Comparison of ENCODE assay signal across 8 cellular contexts in the genomic region with DNA sequence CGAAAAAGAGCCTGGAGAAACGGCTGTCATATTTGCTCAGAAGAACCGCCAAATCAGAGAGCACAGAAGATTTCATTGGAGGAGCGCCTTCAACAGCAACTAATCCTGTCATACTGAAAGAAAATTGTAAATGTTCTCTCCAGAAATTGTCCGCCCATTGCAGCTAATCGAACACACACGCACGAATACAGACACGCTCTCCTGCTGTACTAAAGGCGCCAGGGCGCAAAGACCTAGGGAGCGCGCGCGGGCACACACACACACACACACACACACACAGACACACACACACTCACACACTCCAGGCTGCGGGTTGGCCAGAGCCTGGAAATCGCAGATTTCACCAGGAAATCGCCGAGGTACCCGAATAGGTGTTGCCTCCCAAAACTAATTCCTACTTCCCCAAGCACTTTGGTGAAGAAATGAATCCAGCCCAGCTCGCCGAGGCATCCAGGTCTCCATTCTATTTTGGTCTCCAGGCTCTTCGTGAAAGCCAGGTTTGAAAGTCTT. TPM values are rescaled to one million over a fixed set of nuclear protein-coding genes. Genes with fewer than 3 reads are reported as not detected.
DNase-seq lines count a peak whose midpoint lies in the region; ATAC-seq and TF ChIP-seq lines count a peak whose summit lies in the region.

A gene (plus strand): TSS at position 157 of the 510 bp plus-strand sequence. CDS start 146,214 bp downstream, outside the sequence.

- ATAC-seq in GM19351 (IDR thresholded peaks at IDR 0.05; ENCODE audit: unreplicated experiment): no peak

- peak; percentile 29 for DNase-seq in AG09309 (ENCODE audit: low read depth)
- peak; percentile 15 for DNase-seq in NCI-H2029 (lab: John Stamatoyannopoulos, UW)
- DNase-seq in endothelial cell (ENCODE audit: low spot score): peak; percentile 15
- DNase-seq in mucosa of gallbladder (ENCODE audit: low spot score): no peak
- no peak for DNase-seq in HK-2 (ENCODE audit: unreplicated experiment)
- no peak for DNase-seq in stimulated activated CD4-positive, alpha-beta T cell treated with anti-CD3 and anti-CD28 coated beads, Interleukin-2, amount 100 ng/mL, for 24 hours
- DNase-seq in NCI-H187 (lab: John Stamatoyannopoulos, UW): no peak

- H3K4me3 Mint-ChIP-seq in endothelial cell (ENCODE audit: unreplicated experiment): peak within 1 kb of the TSS; percentile 93

- peaks cover 10% of the 10 kb centered on the region for H3K4me1 Mint-ChIP-seq in endothelial cell (ENCODE audit: unreplicated experiment)

- H3K27me3 Mint-ChIP-seq in endothelial cell (ENCODE audit: unreplicated experiment): peaks cover 11% of the 10 kb centered on the region

- no peaks in the 10 kb centered on the region for H3K36me3 Mint-ChIP-seq in endothelial cell (ENCODE audit: low read depth, unreplicated experiment)

- TF ChIP-seq CTCF in AG09309 (IDR thresholded peaks at IDR 0.05; ENCODE audit: control insufficient read depth, insufficient read depth, low read depth, low read length, missing control alignments) (peak; percentile 3), endothelial cell (IDR thresholded peaks at IDR 0.05; ENCODE audit: unreplicated experiment) (no peak)

- H3K4me3 ChIP-seq in AG09309 (ENCODE audit: control insufficient read depth, low read depth, low read length): peak within 1 kb of the TSS; percentile 78

- no peaks in the 10 kb centered on the region for H3K9me3 Mint-ChIP-seq in endothelial cell (ENCODE audit: unreplicated experiment)

- no peak within 1 kb of the TSS for H3K27ac Mint-ChIP-seq in endothelial cell (ENCODE audit: unreplicated experiment)

RNA-seq across cellular contexts. Expression of the gene that starts here (rescaled TPM):
- total RNA-seq in endothelial cell (ENCODE audit: unreplicated experiment) (not detected), mucosa of gallbladder (71.2 TPM)

Comparison
In these comparisons a context has a peak if more than half of its experiments do, and no peak if none do; other contexts are left out.
1. RNA of the gene that starts here (total RNA-seq): 71.2 TPM in mucosa of gallbladder (single experiment); not detected in endothelial cell (single experiment); every median in the first group is over 10 times any median in the second.
2. Peak in DNase-seq in endothelial cell; RNA of the gene not detected or under 1 TPM.
3. DNase-seq: peak in AG09309 (single experiment) and NCI-H2029 (single experiment); none in mucosa of gallbladder (single experiment), HK-2 (single experiment), stimulated activated CD4-positive, alpha-beta T cell treated with anti-CD3 and anti-CD28 coated beads, Interleukin-2, amount 100 ng/mL, for 24 hours (0 of 2) and NCI-H187 (0 of 2).